In genomic region chr17:75619506-75620431, GRCh38 we compare ENCODE assay signal across 9 cellular contexts. TPM values are rescaled to one million over a fixed set of nuclear protein-coding genes. Genes with fewer than 3 reads are reported as not detected.
DNase-seq lines count a peak whose midpoint lies in the region; TF ChIP-seq lines count a peak whose summit lies in the region.
"Had no signal": no experiment of that assay in that cellular context is flagged by ENCODE, and none has a peak within 500 bp of the region (broad histone marks: within the 10 kb centered on the region; RNA-seq: fewer than 3 reads in every experiment).

No MANE protein-coding gene starts in this region.

- POLR2A ChIA-PET in MCF 10A (lab: Yijun Ruan, JAX) = interaction anchor here (0.6 to 2.6 kb wide), 4 partner anchors 14 to 391 kb away, joined by 3 to 13 read pairs (median 3); partner anchors contain the start of gene SMIM5

- H3K27ac ChIP-seq in breast epithelium = no peak overlapping the region
- H3K27ac ChIP-seq: adrenal gland had no signal

- CTCF ChIA-PET in MCF 10A (lab: Yijun Ruan, JAX) = interaction anchor here (0.5 to 3.4 kb wide), 7 partner anchors 10 to 73 kb away, joined by 3 to 24 read pairs (median 4); partner anchors contain the start of gene SMIM5

- no peaks in the 10 kb centered on the region for H3K27me3 ChIP-seq in breast epithelium
- H3K27me3 ChIP-seq: adrenal gland had no signal

- no peak overlapping the region for H3K4me3 Mint-ChIP-seq in MCF 10A (ENCODE audit: unreplicated experiment)

- intact Hi-C loops in MCF 10A (cut with micrococcal nuclease) = no loop called here
- intact Hi-C loops in breast epithelium (cut with DNase I; ENCODE audit: low total_unique reads) = loop anchor here (1.0 kb wide), 1 partner anchor 24 kb away; no protein-coding TSS in a partner anchor

- peak; percentile 33 for DNase-seq in MCF 10A (ENCODE audit: unreplicated experiment)
- no peak for DNase-seq in breast epithelium (ENCODE audit: low spot score in 2 of 2)
- DNase-seq in NB4 (ENCODE audit: low read depth) = peak; percentile 52
- no peak for DNase-seq in astrocyte of the cerebellum (ENCODE audit: low read depth)
- peak; percentile 34 for DNase-seq in myocyte (ENCODE audit: low read depth)
- DNase-seq in T-helper 9 cell = no peak
- DNase-seq in inferior parietal cortex (ENCODE audit: extremely low spot score) = no peak
- DNase-seq in GOT3 (lab: John Stamatoyannopoulos, UW) = no peak

- H3K27me3 Mint-ChIP-seq in MCF 10A (ENCODE audit: insufficient read depth, unreplicated experiment) = peaks cover 17% of the 10 kb centered on the region

- TF ChIP-seq CTCF in MCF 10A (IDR thresholded peaks at IDR 0.05; ENCODE audit: unreplicated experiment) (peak; percentile 34), breast epithelium (IDR thresholded peaks at IDR 0.05) (no peak), NB4 (IDR thresholded peaks at IDR 0.05; ENCODE audit: low read depth, low read length) (peak; percentile 57), astrocyte of the cerebellum (IDR thresholded peaks at IDR 0.05; ENCODE audit: low read depth, low read length, missing control alignments) (peak; percentile 64)

- in situ Hi-C loops in astrocyte of the cerebellum (cut with HindIII; ENCODE audit: low sequenced_read_pairs) = no loop called here

- H3K4me1 ChIP-seq in breast epithelium = no peaks in the 10 kb centered on the region
- H3K4me1 ChIP-seq: adrenal gland had no signal

- H3K36me3 ChIP-seq in breast epithelium = peaks cover 3% of the 10 kb centered on the region

- BruUV-seq in MCF 10A (replicated peaks; lab: Mats Ljungman, UMichigan) = no TSS peak

- H3K4me3 ChIP-seq in breast epithelium = no peak overlapping the region
- no peak overlapping the region for H3K4me3 ChIP-seq in NB4 (ENCODE audit: low read depth, low read length)
- no peak overlapping the region for H3K4me3 ChIP-seq in astrocyte of the cerebellum (ENCODE audit: low read depth, low read length)
- H3K4me3 ChIP-seq: adrenal gland had no signal

- no peaks in the 10 kb centered on the region for H3K9me3 Mint-ChIP-seq in MCF 10A (ENCODE audit: unreplicated experiment)

- TF ChIP-seq POLR2A in breast epithelium (IDR thresholded peaks at IDR 0.05) = no peak
- TF ChIP-seq POLR2A in NB4 (IDR thresholded peaks at IDR 0.05; ENCODE audit: extremely low read depth, insufficient read length) = no peak

- no peaks in the 10 kb centered on the region for H3K36me3 Mint-ChIP-seq in MCF 10A (ENCODE audit: insufficient read depth, unreplicated experiment)

- H3K4me1 Mint-ChIP-seq in MCF 10A (ENCODE audit: insufficient read depth, unreplicated experiment) = no peaks in the 10 kb centered on the region

- H3K27ac Mint-ChIP-seq in MCF 10A (ENCODE audit: low read depth, unreplicated experiment) = peak overlapping the region; percentile 42

- H3K9me3 ChIP-seq in breast epithelium = no peaks in the 10 kb centered on the region
- H3K9me3 ChIP-seq: adrenal gland had no signal

RNA-seq across cellular contexts. Expression of gene SMIM5, which starts 13.5 kb away (rescaled TPM):
- 0.09 TPM in 1 of 2 replicates, not detected in the other for total RNA-seq in MCF 10A (2022)
- 1 to 10 TPM in 1 of 3 donors, under 1 TPM in 2; 0.29 to 2.6 (median 0.48) TPM for total RNA-seq in breast epithelium
- total RNA-seq in myocyte = 1.8 and 4.4 TPM in 2 replicates
- polyA plus RNA-seq in myocyte (2012) = 2.0 TPM

RNA-seq across cellular contexts. Expression of gene MYO15B, which starts 32.2 kb away (rescaled TPM):
- total RNA-seq in MCF 10A (2022) = 10.9 and 16.9 TPM in 2 replicates
- total RNA-seq in breast epithelium = 100 to 1,000 TPM in 1 of 3 donors, 10 to 100 TPM in 2; 65.3 to 121 (median 86.6) TPM
- total RNA-seq in myocyte = 0.11 and 0.26 TPM in 2 replicates
- 1.6 TPM for polyA plus RNA-seq in myocyte (2012)

RNA-seq across cellular contexts. Expression of gene RECQL5, which starts 47.2 kb away (rescaled TPM):
- total RNA-seq in MCF 10A (2022) = 36.3 and 47.9 TPM in 2 replicates
- 10 to 100 TPM; 10.7 to 22.8 (median 14.1) TPM for total RNA-seq in breast epithelium
- total RNA-seq in myocyte = 19.9 and 20.7 TPM in 2 replicates
- 23.7 TPM for polyA plus RNA-seq in myocyte (2012)

RNA-seq across cellular contexts. Expression of gene SAP30BP, which starts 47.4 kb away (rescaled TPM):
- total RNA-seq in MCF 10A (2022) (108 and 123 TPM in 2 replicates), breast epithelium (10 to 100 TPM; 68.3 to 89.5 (median 86.1) TPM), myocyte (34.3 and 47.4 TPM in 2 replicates)
- 76.6 TPM for polyA plus RNA-seq in myocyte (2012)

Comparison
In these comparisons a context has a peak if more than half of its experiments do, and no peak if none do; other contexts are left out.
1. DNase-seq: peak in MCF 10A (single experiment), NB4 (single experiment) and myocyte (single experiment); none in breast epithelium (0 of 2), astrocyte of the cerebellum (single experiment), T-helper 9 cell (single experiment), inferior parietal cortex (single experiment) and GOT3 (single experiment).
2. CTCF ChIP-seq: peak in MCF 10A (single experiment), NB4 (single experiment) and astrocyte of the cerebellum (single experiment); none in breast epithelium (0 of 3).